Comparison of ENCODE assay signal across 1 cellular context in the genomic region with DNA sequence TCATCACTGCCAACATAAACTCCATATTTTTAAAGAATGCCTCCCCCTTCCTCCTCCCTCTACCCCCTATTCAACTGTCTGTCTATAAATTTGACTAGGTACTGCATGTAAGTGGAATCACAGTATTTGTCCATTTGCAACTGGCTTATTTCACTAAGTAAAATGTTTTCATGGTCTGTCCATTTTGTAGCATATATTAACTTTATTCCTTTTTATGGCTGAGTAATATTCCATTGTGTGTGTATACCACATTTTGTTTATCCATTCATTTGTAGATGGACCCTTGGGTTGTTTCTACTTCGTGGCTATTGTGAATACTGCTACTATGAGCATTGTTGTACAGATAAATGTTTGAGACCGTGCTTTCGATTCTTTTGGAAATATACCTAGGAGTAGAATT.
TF ChIP-seq lines count a peak whose summit lies in the region.

No MANE protein-coding gene starts in this region.

TF ChIP-seq in HEK293, 187 proteins besides CTCF, POLR2A, EP300 and RAD21 (continued from another document):
- TF ChIP-seq, protein P1, sequence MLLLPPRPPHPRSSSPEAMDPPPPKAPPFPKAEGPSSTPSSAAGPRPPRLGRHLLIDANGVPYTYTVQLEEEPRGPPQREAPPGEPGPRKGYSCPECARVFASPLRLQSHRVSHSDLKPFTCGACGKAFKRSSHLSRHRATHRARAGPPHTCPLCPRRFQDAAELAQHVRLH (tag by site-specific recombination; IDR thresholded peaks at IDR 0.05) = peak; percentile 46; the same call in 1 of the 2 replicates
- TF ChIP-seq ZNF664 (tag by site-specific recombination; IDR thresholded peaks at IDR 0.05) = peak; percentile 95
- TF ChIP-seq, protein P2, sequence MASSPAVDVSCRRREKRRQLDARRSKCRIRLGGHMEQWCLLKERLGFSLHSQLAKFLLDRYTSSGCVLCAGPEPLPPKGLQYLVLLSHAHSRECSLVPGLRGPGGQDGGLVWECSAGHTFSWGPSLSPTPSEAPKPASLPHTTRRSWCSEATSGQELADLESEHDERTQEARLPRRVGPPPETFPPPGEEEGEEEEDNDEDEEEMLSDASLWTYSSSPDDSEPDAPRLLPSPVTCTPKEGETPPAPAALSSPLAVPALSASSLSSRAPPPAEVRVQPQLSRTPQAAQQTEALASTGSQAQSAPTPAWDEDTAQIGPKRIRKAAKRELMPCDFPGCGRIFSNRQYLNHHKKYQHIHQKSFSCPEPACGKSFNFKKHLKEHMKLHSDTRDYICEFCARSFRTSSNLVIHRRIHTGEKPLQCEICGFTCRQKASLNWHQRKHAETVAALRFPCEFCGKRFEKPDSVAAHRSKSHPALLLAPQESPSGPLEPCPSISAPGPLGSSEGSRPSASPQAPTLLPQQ (tag by site-specific recombination; IDR thresholded peaks at IDR 0.05) = no peak
- peak; percentile 88 for TF ChIP-seq ZNF146 (tag by site-specific recombination; IDR thresholded peaks at IDR 0.05)
- no peak for TF ChIP-seq ZNF169 (tag by site-specific recombination; IDR thresholded peaks at IDR 0.05)
- TF ChIP-seq ZNF112 (tag by site-specific recombination; IDR thresholded peaks at IDR 0.05) = no peak
- TF ChIP-seq ZNF138 (tag by site-specific recombination; IDR thresholded peaks at IDR 0.05; ENCODE audit: borderline replicate concordance) = no peak
- no peak for TF ChIP-seq ZNF302 (tag by site-specific recombination; IDR thresholded peaks at IDR 0.05; ENCODE audit: low read depth)
